ENCODE assay signal across 9 cellular contexts in genomic region chr16:88382491-88383400, GRCh38. TPM values are rescaled to one million over a fixed set of nuclear protein-coding genes. Genes with fewer than 3 reads are reported as not detected.
DNase-seq lines count a peak whose midpoint lies in the region; ATAC-seq and TF ChIP-seq lines count a peak whose summit lies in the region.
"Had no signal": no experiment of that assay in that cellular context is flagged by ENCODE, and none has a peak within 500 bp of the region (broad histone marks: within the 10 kb centered on the region; RNA-seq: fewer than 3 reads in every experiment).

ZNF469 (plus strand) TSS chr16:88382959; CDS start chr16:88427471, 44,512 bp downstream.

- H3K27ac ChIP-seq in WERI-Rb-1 = no peak within 1 kb of the TSS

- no peaks in the 10 kb centered on the region for H3K9me3 ChIP-seq in WERI-Rb-1 (ENCODE audit: severe bottlenecking)

- intact Hi-C loops in left ventricle myocardium superior (cut with micrococcal nuclease) = no loop called here

- peak; percentile 69 for ATAC-seq in left ventricle myocardium superior
- ATAC-seq: activated CD4-positive, alpha-beta T cell treated with anti-CD3 and anti-CD28 coated beads for 36 hours had no signal

- no peaks in the 10 kb centered on the region for H3K36me3 ChIP-seq in WERI-Rb-1

- TF ChIP-seq CTCF in WERI-Rb-1 (IDR thresholded peaks at IDR 0.05; ENCODE audit: low read depth, low read length) = no peak
- no peak for TF ChIP-seq CTCF in retinal pigment epithelial cell (conservative IDR thresholded peaks at IDR 0.05; ENCODE audit: low read depth, low read length)

- no peaks in the 10 kb centered on the region for H3K27me3 ChIP-seq in WERI-Rb-1 (ENCODE audit: insufficient read depth, low read depth, severe bottlenecking)

- peak; percentile 83 for DNase-seq in D341Med (ENCODE audit: low spot score)
- no peak for DNase-seq in WERI-Rb-1
- DNase-seq in left ventricle myocardium superior = peak; percentile 57
- no peak for DNase-seq in retinal pigment epithelial cell (ENCODE audit: low read depth)
- no peak for DNase-seq in LoVo (ENCODE audit: low spot score)
- no peak for DNase-seq in activated effector memory CD4-positive, alpha-beta T cell treated with Interleukin-2 at 50 U/mL for 16 hours
- no peak for DNase-seq in stimulated activated CD4-positive, alpha-beta T cell treated with anti-CD3 and anti-CD28 coated beads, Interleukin-1b, Interleukin-23, amount 100 ng/mL, for 48 hours
- DNase-seq in DMS53 (lab: John Stamatoyannopoulos, UW) = no peak

- H3K4me3 ChIP-seq in WERI-Rb-1 (ENCODE audit: low read depth, low read length) (peak within 1 kb of the TSS; percentile 29), retinal pigment epithelial cell (ENCODE audit: low read length) (peak within 1 kb of the TSS; percentile 47)

RNA-seq across cellular contexts. Expression of gene ZNF469, which starts in this region (rescaled TPM):
- 1.0 TPM for total RNA-seq in left ventricle myocardium superior

Comparison
In these comparisons a context has a peak if more than half of its experiments do, and no peak if none do; other contexts are left out.
1. DNase-seq: peak in D341Med (single experiment) and left ventricle myocardium superior (single experiment); none in WERI-Rb-1 (single experiment), retinal pigment epithelial cell (single experiment), LoVo (single experiment), activated effector memory CD4-positive, alpha-beta T cell treated with Interleukin-2 at 50 U/mL for 16 hours (single experiment), stimulated activated CD4-positive, alpha-beta T cell treated with anti-CD3 and anti-CD28 coated beads, Interleukin-1b, Interleukin-23, amount 100 ng/mL, for 48 hours (single experiment) and DMS53 (single experiment).